In the genomic region with DNA sequence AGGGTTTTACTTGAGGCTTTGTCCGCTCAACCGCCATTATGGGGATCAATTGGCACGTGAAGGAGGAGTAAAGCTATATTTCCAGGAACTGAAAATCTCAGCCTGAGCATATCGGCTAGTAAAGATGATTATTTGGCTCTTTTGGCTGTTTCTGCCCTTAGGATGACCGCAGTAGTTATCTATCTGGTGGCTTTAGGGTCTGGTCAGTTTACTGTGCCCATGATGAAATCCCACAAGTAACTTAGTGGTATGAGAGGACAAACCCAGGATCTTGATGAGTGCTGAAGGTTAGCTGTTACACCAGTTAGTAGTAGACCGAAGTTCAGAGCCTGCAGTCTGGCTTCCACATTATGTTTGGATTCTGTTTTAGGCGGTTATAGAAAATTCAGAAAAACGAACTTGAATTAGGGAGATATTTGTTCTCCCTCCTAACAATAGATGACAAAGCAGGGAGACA, we compare ENCODE assay signal across 8 cellular contexts. TPM values are rescaled to one million over a fixed set of nuclear protein-coding genes. Genes with fewer than 3 reads are reported as not detected.
DNase-seq lines count a peak whose midpoint lies in the region; ATAC-seq and FAIRE-seq lines count a peak whose summit lies in the region.

No MANE protein-coding gene starts in this region.

- peaks cover 50% of the 10 kb centered on the region for H3K4me1 Mint-ChIP-seq in activated T-cell treated with anti-CD3 and anti-CD28 coated beads, Interleukin-2, amount 50 U/mL, for 24 hours (ENCODE audit: low read depth)
- H3K4me1 Mint-ChIP-seq in activated CD8-positive, alpha-beta T cell treated with anti-CD3 and anti-CD28 coated beads, Interleukin-2, amount 10 ng/mL, durations not matched to agents 7 days and 5 days (ENCODE audit: low read depth), result peaks cover 60% of the 10 kb centered on the region

- H3K36me3 ChIP-seq in iPS-18a (ENCODE audit: control insufficient read depth, low read depth, low read length) (peaks cover 51% of the 10 kb centered on the region), stomach smooth muscle (ENCODE audit: control insufficient read depth in 2 of 2, insufficient read depth in 2 of 2, low read length in 2 of 2) (peaks cover 21 to 27% of the 10 kb centered on the region in 2 donors)

- DNase-seq in activated T-cell treated with anti-CD3 and anti-CD28 coated beads, Interleukin-2, amount 50 U/mL, for 24 hours, result no peak
- DNase-seq in activated T-cell treated with anti-CD3 and anti-CD28 coated beads, Interleukin-2, amount 50 U/mL, for 1 hour, result no peak
- no peak for DNase-seq in activated CD8-positive, alpha-beta T cell treated with anti-CD3 and anti-CD28 coated beads, Interleukin-2, amount 10 ng/mL, durations not matched to agents 7 days and 5 days
- DNase-seq in NCI-H1092 (lab: John Stamatoyannopoulos, UW), result no peak
- no peak for DNase-seq in urothelium cell line (ENCODE audit: low spot score)
- DNase-seq in NCI-H345 (lab: John Stamatoyannopoulos, UW), result no peak

- H3K4me1 ChIP-seq in iPS-18a (ENCODE audit: control insufficient read depth, low read depth, low read length) (peaks cover 16% of the 10 kb centered on the region), stomach smooth muscle (ENCODE audit: control insufficient read depth, insufficient read depth, low read length) (peaks cover 59% of the 10 kb centered on the region)

- FAIRE-seq in urothelium cell line (lab: Jason Lieb, UNC), result no peak

- H3K27me3 ChIP-seq in iPS-18a (ENCODE audit: control insufficient read depth, insufficient read depth, low read length) (no peaks in the 10 kb centered on the region), stomach smooth muscle (ENCODE audit: control insufficient read depth in 1 of 2, insufficient read depth in 2 of 2, low read length in 2 of 2) (no peaks in the 10 kb centered on the region)

- CTCF ChIA-PET in activated CD8-positive, alpha-beta T cell treated with anti-CD3 and anti-CD28 coated beads, Interleukin-2, amount 10 ng/mL, durations not matched to agents 7 days and 5 days (lab: Charles Lee), result interaction anchor here (0.8 to 12.6 kb wide), 8 partner anchors 12 to 273 kb away, joined by 3 to 133 read pairs (median 3); a partner anchor contains a TSS

- H3K27me3 Mint-ChIP-seq in activated T-cell treated with anti-CD3 and anti-CD28 coated beads, Interleukin-2, amount 50 U/mL, for 24 hours, result no peaks in the 10 kb centered on the region
- H3K27me3 Mint-ChIP-seq in activated CD8-positive, alpha-beta T cell treated with anti-CD3 and anti-CD28 coated beads, Interleukin-2, amount 10 ng/mL, durations not matched to agents 7 days and 5 days (ENCODE audit: low read depth), result no peaks in the 10 kb centered on the region

- H3K4me3 ChIP-seq in iPS-18a (ENCODE audit: low read length) (peak overlapping the region; percentile 89), stomach smooth muscle (ENCODE audit: low read length in 2 of 2) (peak overlapping the region; percentile 95 to 98)

- H3K27ac ChIP-seq in iPS-18a (ENCODE audit: low read length), result peak overlapping the region; percentile 62
- H3K27ac ChIP-seq in stomach smooth muscle (ENCODE audit: low read length), result peak overlapping the region; percentile 100

- peak overlapping the region; percentile 100 for H3K9ac ChIP-seq in iPS-18a (ENCODE audit: low read length)
- peak overlapping the region; percentile 99 to 100 for H3K9ac ChIP-seq in stomach smooth muscle (ENCODE audit: low read length in 2 of 2)

- H3K27ac Mint-ChIP-seq in activated T-cell treated with anti-CD3 and anti-CD28 coated beads, Interleukin-2, amount 50 U/mL, for 24 hours, result peak overlapping the region; percentile 99
- H3K27ac Mint-ChIP-seq in activated CD8-positive, alpha-beta T cell treated with anti-CD3 and anti-CD28 coated beads, Interleukin-2, amount 10 ng/mL, durations not matched to agents 7 days and 5 days, result peak overlapping the region; percentile 89

- H3K36me3 Mint-ChIP-seq in activated T-cell treated with anti-CD3 and anti-CD28 coated beads, Interleukin-2, amount 50 U/mL, for 24 hours (ENCODE audit: low read depth), result peaks cover 74% of the 10 kb centered on the region
- H3K36me3 Mint-ChIP-seq in activated CD8-positive, alpha-beta T cell treated with anti-CD3 and anti-CD28 coated beads, Interleukin-2, amount 10 ng/mL, durations not matched to agents 7 days and 5 days (ENCODE audit: low read depth), result peaks cover 59% of the 10 kb centered on the region

- POLR2A ChIA-PET in activated CD8-positive, alpha-beta T cell treated with anti-CD3 and anti-CD28 coated beads, Interleukin-2, amount 10 ng/mL, durations not matched to agents 7 days and 5 days (lab: Charles Lee), result interaction anchor here (1.1 to 4.5 kb wide), 14 partner anchors 11 to 216 kb away, joined by 3 to 88 read pairs (median 6); a partner anchor contains a TSS

- no peaks in the 10 kb centered on the region for H3K9me3 ChIP-seq in iPS-18a (ENCODE audit: control insufficient read depth, low read depth, low read length)
- H3K9me3 ChIP-seq in stomach smooth muscle (ENCODE audit: control insufficient read depth in 2 of 2, low read length in 2 of 2), result no peaks in the 10 kb centered on the region

- ATAC-seq in activated CD8-positive, alpha-beta T cell treated with anti-CD3 and anti-CD28 coated beads, Interleukin-2, amount 10 ng/mL, durations not matched to agents 7 days and 5 days, result no peak

- H3K4me3 Mint-ChIP-seq in activated T-cell treated with anti-CD3 and anti-CD28 coated beads, Interleukin-2, amount 50 U/mL, for 24 hours, result peak overlapping the region; percentile 88
- peak overlapping the region; percentile 96 for H3K4me3 Mint-ChIP-seq in activated CD8-positive, alpha-beta T cell treated with anti-CD3 and anti-CD28 coated beads, Interleukin-2, amount 10 ng/mL, durations not matched to agents 7 days and 5 days

- no peaks in the 10 kb centered on the region for H3K9me3 Mint-ChIP-seq in activated T-cell treated with anti-CD3 and anti-CD28 coated beads, Interleukin-2, amount 50 U/mL, for 24 hours
- H3K9me3 Mint-ChIP-seq in activated CD8-positive, alpha-beta T cell treated with anti-CD3 and anti-CD28 coated beads, Interleukin-2, amount 10 ng/mL, durations not matched to agents 7 days and 5 days (ENCODE audit: insufficient read depth), result no peaks in the 10 kb centered on the region

RNA-seq across cellular contexts. Expression of a gene that starts 1.2 kb away (rescaled TPM):
- 100 to 1,000 TPM; 264 to 273 TPM for total RNA-seq in activated CD8-positive, alpha-beta T cell treated with anti-CD3 and anti-CD28 coated beads, Interleukin-2, amount 10 ng/mL, durations not matched to agents 7 days and 5 days

RNA-seq across cellular contexts. Expression of a gene that starts 21.1 kb away (rescaled TPM):
- 10 to 100 TPM; 18.9 to 20.0 TPM for total RNA-seq in activated CD8-positive, alpha-beta T cell treated with anti-CD3 and anti-CD28 coated beads, Interleukin-2, amount 10 ng/mL, durations not matched to agents 7 days and 5 days

RNA-seq across cellular contexts. Expression of a gene that starts 37.2 kb away (rescaled TPM):
- total RNA-seq in activated CD8-positive, alpha-beta T cell treated with anti-CD3 and anti-CD28 coated beads, Interleukin-2, amount 10 ng/mL, durations not matched to agents 7 days and 5 days, result 100 to 1,000 TPM; 141 to 148 TPM

RNA-seq across cellular contexts. Expression of a gene that starts 44.1 kb away (rescaled TPM):
- total RNA-seq in activated CD8-positive, alpha-beta T cell treated with anti-CD3 and anti-CD28 coated beads, Interleukin-2, amount 10 ng/mL, durations not matched to agents 7 days and 5 days, result 10 to 100 TPM; 72.0 to 74.4 TPM

RNA-seq across cellular contexts. Expression of a gene that starts 55.4 kb away (rescaled TPM):
- total RNA-seq in activated CD8-positive, alpha-beta T cell treated with anti-CD3 and anti-CD28 coated beads, Interleukin-2, amount 10 ng/mL, durations not matched to agents 7 days and 5 days, result 100 to 1,000 TPM in 1 of 2 experiments, 10 to 100 TPM in 1; 91.0 to 104 TPM
